In genomic region chr2:32289165-32290054, GRCh38 we compare ENCODE assay signal across 10 cellular contexts. TPM values are rescaled to one million over a fixed set of nuclear protein-coding genes. Genes with fewer than 3 reads are reported as not detected.
DNase-seq lines count a peak whose midpoint lies in the region; ATAC-seq and TF ChIP-seq lines count a peak whose summit lies in the region.
"Had no signal": no experiment of that assay in that cellular context is flagged by ENCODE, and none has a peak within 500 bp of the region (broad histone marks: within the 10 kb centered on the region; RNA-seq: fewer than 3 reads in every experiment).

No MANE protein-coding gene starts in this region.

- no peak for DNase-seq in Right ventricle myocardium superior
- no peak for DNase-seq in right atrium auricular region (ENCODE audit: low spot score)
- no peak for DNase-seq in SJSA1 (ENCODE audit: low read depth in 1 of 2, low spot score in 2 of 2)
- DNase-seq in foreskin fibroblast, result peak; percentile 57 to 80
- no peak for DNase-seq in type B pancreatic cell (ENCODE audit: extremely low spot score, unreplicated experiment)
- DNase-seq in GM20000 (ENCODE audit: low spot score), result no peak
- DNase-seq in cerebellum (ENCODE audit: low spot score), result no peak
- no peak for DNase-seq in activated naive CD4-positive, alpha-beta T cell treated with anti-CD3 and anti-CD28 coated beads, Interleukin-2, amount 50 U/mL, for 16 hours
- DNase-seq: DMS79 treated with DMSO at 0.1 percent for 48 hours, NCI-H1092 treated with DMSO at 0.1 percent for 48 hours had no signal

- intact Hi-C loops in Right ventricle myocardium superior (cut with DNase I), result no loop called here

- H3K4me3 ChIP-seq in right atrium auricular region, result no peak overlapping the region
- H3K4me3 ChIP-seq in SJSA1, result no peak overlapping the region
- no peak overlapping the region for H3K4me3 ChIP-seq in foreskin fibroblast (ENCODE audit: low read depth in 1 of 2, low read length in 2 of 2)

- H3K27ac ChIP-seq in right atrium auricular region (peak overlapping the region in 1 of 2 donors; percentile 3), SJSA1 (peak overlapping the region; percentile 29)

- peak overlapping the region; percentile 21 for H3K27ac Mint-ChIP-seq in type B pancreatic cell

- no peaks in the 10 kb centered on the region for H3K27me3 Mint-ChIP-seq in type B pancreatic cell

- H3K4me1 ChIP-seq in right atrium auricular region (peaks cover 0 to 42% of the 10 kb centered on the region in 2 donors), SJSA1 (replicated peaks) (peaks cover 10% of the 10 kb centered on the region)

- peaks cover 14% of the 10 kb centered on the region for H3K36me3 Mint-ChIP-seq in type B pancreatic cell

- H3K9me3 ChIP-seq in right atrium auricular region (no peaks in the 10 kb centered on the region), SJSA1 (replicated peaks) (no peaks in the 10 kb centered on the region)

- H3K36me3 ChIP-seq in right atrium auricular region (no peaks in the 10 kb centered on the region), SJSA1 (peaks cover 16% of the 10 kb centered on the region; the same call in 1 of the 2 replicates)

- no peaks in the 10 kb centered on the region for H3K27me3 ChIP-seq in right atrium auricular region
- H3K27me3 ChIP-seq in SJSA1 (replicated peaks), result no peaks in the 10 kb centered on the region

- no peaks in the 10 kb centered on the region for H3K9me3 Mint-ChIP-seq in type B pancreatic cell

- TF ChIP-seq CTCF in right atrium auricular region (IDR thresholded peaks at IDR 0.05) (no peak), foreskin fibroblast (IDR thresholded peaks at IDR 0.05; ENCODE audit: low read depth, low read length) (no peak), type B pancreatic cell (conservative IDR thresholded peaks at IDR 0.05) (no peak), GM20000 (IDR thresholded peaks at IDR 0.05; ENCODE audit: extremely low read depth, missing control alignments) (no peak)

- ATAC-seq in Right ventricle myocardium superior (ENCODE audit: poor library complexity), result peak; percentile 41

- H3K4me3 Mint-ChIP-seq in type B pancreatic cell, result no peak overlapping the region

- H3K4me1 Mint-ChIP-seq in type B pancreatic cell (ENCODE audit: unreplicated experiment), result peaks cover 8% of the 10 kb centered on the region

RNA-seq across cellular contexts. Expression of gene YIPF4, which starts 11.7 kb away (rescaled TPM):
- 67.5 TPM for total RNA-seq in Right ventricle myocardium superior
- total RNA-seq in right atrium auricular region, result 10 to 100 TPM; 16.0 to 17.8 TPM
- total RNA-seq in SJSA1 (2014; rRNA removed; shearing (Covaris generic)), result 38.2 and 54.6 TPM in 2 replicates
- total RNA-seq in type B pancreatic cell (ENCODE audit: low replicate concordance), result 40.8 and 46.1 TPM in 2 replicates
- total RNA-seq in cerebellum, result 24.1 TPM

RNA-seq across cellular contexts. Expression of gene NLRC4, which starts 24.7 kb away (rescaled TPM):
- total RNA-seq in Right ventricle myocardium superior (1.1 TPM), right atrium auricular region (1 to 10 TPM in 1 of 2 donors, under 1 TPM in 1; 0.15 to 1.3 TPM), type B pancreatic cell (ENCODE audit: low replicate concordance) (not detected in 2 replicates), cerebellum (0.36 TPM)
- not detected in 2 replicates for total RNA-seq in SJSA1 (2014; rRNA removed; shearing (Covaris generic))

Comparison
In these comparisons a context has a peak if more than half of its experiments do, and no peak if none do; other contexts are left out.
1. DNase-seq: peak in foreskin fibroblast (2 of 2); none in Right ventricle myocardium superior (single experiment), right atrium auricular region (single experiment), SJSA1 (0 of 2), type B pancreatic cell (single experiment), GM20000 (single experiment), cerebellum (single experiment) and activated naive CD4-positive, alpha-beta T cell treated with anti-CD3 and anti-CD28 coated beads, Interleukin-2, amount 50 U/mL, for 16 hours (single experiment).